9 cellular contexts compared by ENCODE assay signal in genomic region chr1:21318714-21319159, GRCh38. TPM values are rescaled to one million over a fixed set of nuclear protein-coding genes. Genes with fewer than 3 reads are reported as not detected.
A peak's percentile ranks its signal among the peaks of the same experiment; 100 is the strongest.
DNase-seq lines count a peak whose midpoint lies in the region; ATAC-seq and TF ChIP-seq lines count a peak whose summit lies in the region.
"Had no signal": no experiment of that assay in that cellular context is flagged by ENCODE, and none has a peak within 500 bp of the region (broad histone marks: within the 10 kb centered on the region; RNA-seq: fewer than 3 reads in every experiment).

No MANE protein-coding gene starts in this region.

- no peak overlapping the region for H3K4me3 ChIP-seq in hepatocyte

- no peaks in the 10 kb centered on the region for H4K20me1 ChIP-seq in hepatocyte (ENCODE audit: insufficient read depth, poor library complexity, severe bottlenecking)

- ATAC-seq in HG03175 (IDR thresholded peaks at IDR 0.05; ENCODE audit: unreplicated experiment) (no peak), GM21447 (IDR thresholded peaks at IDR 0.05; ENCODE audit: unreplicated experiment) (no peak), HG02973 (IDR thresholded peaks at IDR 0.05; ENCODE audit: unreplicated experiment) (no peak)

- peaks cover 82% of the 10 kb centered on the region for H3K79me2 ChIP-seq in hepatocyte

- no peak for TF ChIP-seq CTCF in hepatocyte (IDR thresholded peaks at IDR 0.05; ENCODE audit: poor library complexity)

- peak overlapping the region; percentile 65 for H3K4me2 ChIP-seq in hepatocyte

- peaks cover 73% of the 10 kb centered on the region for H3K4me1 ChIP-seq in hepatocyte (ENCODE audit: insufficient read depth)

- H2AFZ ChIP-seq in hepatocyte, result no peak overlapping the region

- H3K27me3 ChIP-seq in hepatocyte, result no peaks in the 10 kb centered on the region

- DNase-seq in DMS79 treated with DMSO at 0.1 percent for 48 hours (lab: John Stamatoyannopoulos, UW) (peak; percentile 61), hepatocyte (ENCODE audit: low spot score) (peak; percentile 84), retina (peak; percentile 61), SW480 (ENCODE audit: low spot score) (no peak)
- DNase-seq: naive B cell had no signal

- H3K9me2 ChIP-seq in hepatocyte (replicated peaks; ENCODE audit: insufficient read depth), result no peaks in the 10 kb centered on the region

- WGBS in hepatocyte (ENCODE audit: low lambda C conversion rate, missing lambda C conversion rate), result 47% methylated on average over 16 of the region's 16 CpGs

- H3K9me3 ChIP-seq in hepatocyte (ENCODE audit: low read depth), result no peaks in the 10 kb centered on the region

- H3K27ac ChIP-seq in angular gyrus (ENCODE audit: low read depth, low read length) (peak overlapping the region; percentile 71), hepatocyte (peak overlapping the region; percentile 91)

- H3K36me3 ChIP-seq in hepatocyte (replicated peaks; ENCODE audit: insufficient read depth, low read depth), result no peaks in the 10 kb centered on the region

RNA-seq across cellular contexts. Expression of gene ECE1, which starts 28.5 kb away (rescaled TPM):
- total RNA-seq in hepatocyte, result 35.1 and 60.8 TPM in 2 replicates
- 84.4 and 90.6 TPM in 2 replicates for polyA plus RNA-seq in hepatocyte
